8 cellular contexts compared by ENCODE assay signal in the genomic region with DNA sequence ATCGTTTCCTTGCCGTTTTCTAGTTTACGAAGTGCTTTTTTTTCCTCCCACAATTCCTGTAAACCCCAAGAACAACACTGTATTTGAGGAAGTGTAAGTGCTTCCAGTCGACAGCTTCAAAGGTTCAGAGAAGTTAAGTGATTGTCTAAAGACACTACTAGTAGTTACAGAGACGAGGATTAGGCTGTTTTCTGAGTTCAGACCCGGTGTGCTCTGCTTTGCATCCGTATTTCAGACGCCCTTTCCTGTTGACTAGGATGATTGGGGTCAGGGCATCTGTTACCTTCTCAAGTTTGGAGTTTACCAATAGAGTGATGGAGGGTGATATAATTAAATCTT. TPM values are rescaled to one million over a fixed set of nuclear protein-coding genes. Genes with fewer than 3 reads are reported as not detected.
DNase-seq lines count a peak whose midpoint lies in the region; ATAC-seq and TF ChIP-seq lines count a peak whose summit lies in the region.

No MANE protein-coding gene starts in this region.

- no peak for TF ChIP-seq RAD21 in SK-N-SH (IDR thresholded peaks at IDR 0.05; ENCODE audit: low read length)

- TF ChIP-seq CTCF in SK-N-SH (IDR thresholded peaks at IDR 0.05): no peak
- TF ChIP-seq CTCF in fibroblast of mammary gland (conservative IDR thresholded peaks at IDR 0.05; ENCODE audit: control insufficient read depth, insufficient read depth, low read depth, low read length): no peak

- POLR2A ChIA-PET in SK-N-SH (lab: Yijun Ruan, JAX): no interaction called here

- CTCF ChIA-PET in SK-N-SH (lab: Yijun Ruan, JAX): interaction anchor here (1.1 to 2.7 kb wide), 4 partner anchors 9 to 200 kb away, joined by 3 to 14 read pairs (median 6); partner anchors contain the start of gene UBE2L6

- no peaks in the 10 kb centered on the region for H3K27me3 ChIP-seq in SK-N-SH (ENCODE audit: insufficient read depth)

- H2AFZ ChIP-seq in SK-N-SH (ENCODE audit: low read depth): peak overlapping the region; percentile 37; the same call in 1 of the 2 replicates

- H3K4me1 ChIP-seq in SK-N-SH (ENCODE audit: control insufficient read depth in 1 of 2, insufficient read depth in 2 of 2, low read depth in 1 of 2, low read length in 1 of 2): peaks cover 0 to 2% of the 10 kb centered on the region in 2 experiments; a peak in 2 of 4 replicates

- peaks cover 15% of the 10 kb centered on the region for H3F3A ChIP-seq in SK-N-SH (replicated peaks; ENCODE audit: insufficient read depth)

- ATAC-seq in GM18511 (IDR thresholded peaks at IDR 0.05; ENCODE audit: unreplicated experiment) (peak; percentile 5), left colon (no peak), GM18867 (IDR thresholded peaks at IDR 0.05; ENCODE audit: unreplicated experiment) (no peak)

- intact Hi-C loops in left colon (cut with DNase I, micrococcal nuclease): no loop called here

- peaks cover 24 to 27% of the 10 kb centered on the region in 2 experiments for H3K36me3 ChIP-seq in SK-N-SH (replicated peaks in 1 of 2; ENCODE audit: control insufficient read depth in 1 of 2, insufficient read depth in 2 of 2, low read length in 1 of 2)

- TF ChIP-seq EP300 in SK-N-SH (IDR thresholded peaks at IDR 0.05; ENCODE audit: borderline replicate concordance in 1 of 2, low read depth in 1 of 2, low read length in 1 of 2): no peak

- H3K4me2 ChIP-seq in SK-N-SH: peak overlapping the region; percentile 75

- H4K20me1 ChIP-seq in SK-N-SH (ENCODE audit: insufficient read depth): no peaks in the 10 kb centered on the region

- no peak for DNase-seq in SK-N-SH
- no peak for DNase-seq in fibroblast of mammary gland (ENCODE audit: low read depth)
- no peak for DNase-seq in skeletal muscle cell (ENCODE audit: low read depth)
- DNase-seq in dedifferentiated amniotic fluid mesenchymal stem cell (ENCODE audit: extremely low spot score): no peak
- no peak for DNase-seq in left colon
- DNase-seq in NCI-H526 (lab: John Stamatoyannopoulos, UW): no peak

- WGBS in SK-N-SH (ENCODE audit: low lambda C conversion rate): 0% methylated on average over 8 of the region's 8 CpGs

- H3K9ac ChIP-seq in SK-N-SH: peak overlapping the region; percentile 71

- H3K79me2 ChIP-seq in SK-N-SH (ENCODE audit: insufficient read depth): peaks cover 36% of the 10 kb centered on the region

- H3K4me3 ChIP-seq in SK-N-SH (ENCODE audit: low read depth in 2 of 2, low read length in 1 of 2) (peak overlapping the region; percentile 71 to 85), fibroblast of mammary gland (ENCODE audit: control insufficient read depth, low read depth, low read length) (peak overlapping the region; percentile 99), skeletal muscle cell (ENCODE audit: low read depth, low read length) (peak overlapping the region; percentile 76)

- H3K9me3 ChIP-seq in SK-N-SH: no peaks in the 10 kb centered on the region

- H3K9me2 ChIP-seq in SK-N-SH: no peaks in the 10 kb centered on the region

- H3K27ac ChIP-seq in SK-N-SH (ENCODE audit: low read depth in 2 of 2, low read length in 1 of 2): peak overlapping the region; percentile 25 to 26; a peak in 2 of 4 replicates

TF ChIP-seq in SK-N-SH, 30 proteins besides CTCF, POLR2A, EP300 and RAD21:
- TF ChIP-seq FOXM1 (IDR thresholded peaks at IDR 0.05; ENCODE audit: low read depth): no peak

RNA-seq across cellular contexts. Expression of gene CLP1, which starts 0.4 kb away (rescaled TPM):
- polyA plus RNA-seq in SK-N-SH (2012; rRNA removed): 18.1 and 25.8 TPM in 2 replicates
- polyA plus RNA-seq in SK-N-SH (2012; cell fraction: cytosol; rRNA removed): 20.0 and 22.9 TPM in 2 replicates
- 14.7 and 19.9 TPM in 2 replicates for polyA plus RNA-seq in SK-N-SH (2012; cell fraction: nucleus; rRNA removed)
- total RNA-seq in left colon: 10 to 100 TPM; 11.4 to 11.8 TPM

RNA-seq across cellular contexts. Expression of gene YPEL4, which starts 8.3 kb away (rescaled TPM):
- 2.3 and 2.4 TPM in 2 replicates for polyA plus RNA-seq in SK-N-SH (2012; rRNA removed)
- polyA plus RNA-seq in SK-N-SH (2012; cell fraction: cytosol; rRNA removed): 1.0 and 1.1 TPM in 2 replicates
- polyA plus RNA-seq in SK-N-SH (2012; cell fraction: nucleus; rRNA removed): 9.9 and 10.5 TPM in 2 replicates
- 1 to 10 TPM in 1 of 2 donors, under 1 TPM in 1; 0.58 to 1.2 TPM for total RNA-seq in left colon

RNA-seq across cellular contexts. Expression of gene ZDHHC5, which starts 9.9 kb away (rescaled TPM):
- 46.6 and 54.8 TPM in 2 replicates for polyA plus RNA-seq in SK-N-SH (2012; rRNA removed)
- polyA plus RNA-seq in SK-N-SH (2012; cell fraction: cytosol; rRNA removed): 25.0 and 35.9 TPM in 2 replicates
- polyA plus RNA-seq in SK-N-SH (2012; cell fraction: nucleus; rRNA removed): 40.9 and 62.8 TPM in 2 replicates
- 10 to 100 TPM; 74.4 to 90.6 TPM for total RNA-seq in left colon

RNA-seq across cellular contexts. Expression of gene MED19, which starts 54.0 kb away (rescaled TPM):
- 35.2 and 38.7 TPM in 2 replicates for polyA plus RNA-seq in SK-N-SH (2012; rRNA removed)
- 32.2 and 33.1 TPM in 2 replicates for polyA plus RNA-seq in SK-N-SH (2012; cell fraction: cytosol; rRNA removed)
- 37.6 and 38.1 TPM in 2 replicates for polyA plus RNA-seq in SK-N-SH (2012; cell fraction: nucleus; rRNA removed)
- total RNA-seq in left colon: 10 to 100 TPM; 10.4 to 12.1 TPM

RNA-seq across cellular contexts. Expression of gene TMX2, which starts 54.4 kb away (rescaled TPM):
- 88.6 and 94.6 TPM in 2 replicates for polyA plus RNA-seq in SK-N-SH (2012; rRNA removed)
- 82.1 and 93.4 TPM in 2 replicates for polyA plus RNA-seq in SK-N-SH (2012; cell fraction: cytosol; rRNA removed)
- 99.7 and 117 TPM in 2 replicates for polyA plus RNA-seq in SK-N-SH (2012; cell fraction: nucleus; rRNA removed)
- 100 to 1,000 TPM in 1 of 2 donors, 10 to 100 TPM in 1; 93.4 to 132 TPM for total RNA-seq in left colon
